Comparison of ENCODE assay signal across 9 cellular contexts in genomic region chr1:6357243-6357929, GRCh38. TPM values are rescaled to one million over a fixed set of nuclear protein-coding genes. Genes with fewer than 3 reads are reported as not detected.
A peak's percentile ranks its signal among the peaks of the same experiment; 100 is the strongest.
DNase-seq lines count a peak whose midpoint lies in the region; TF ChIP-seq lines count a peak whose summit lies in the region.
"Had no signal": no experiment of that assay in that cellular context is flagged by ENCODE, and none has a peak within 500 bp of the region (broad histone marks: within the 10 kb centered on the region; RNA-seq: fewer than 3 reads in every experiment).

No MANE protein-coding gene starts in this region.

- no peak overlapping the region for H3K27ac ChIP-seq in VCaP

- peaks cover 33 to 37% of the 10 kb centered on the region in 2 donors for H3K4me1 Mint-ChIP-seq in immature natural killer cell
- H3K4me1 Mint-ChIP-seq in glutamatergic neuron (ENCODE audit: low read depth, unreplicated experiment) = peaks cover 20% of the 10 kb centered on the region

- peak; percentile 57 for TF ChIP-seq CTCF in GM12873 (IDR thresholded peaks at IDR 0.05; ENCODE audit: insufficient read depth, low read depth, low read length, missing control alignments)
- peak; percentile 27 for TF ChIP-seq CTCF in VCaP (conservative IDR thresholded peaks at IDR 0.05)
- no peak for TF ChIP-seq CTCF in glutamatergic neuron (IDR thresholded peaks at IDR 0.05; ENCODE audit: partially characterized antibody, unreplicated experiment)

- DNase-seq in AG20443 (ENCODE audit: low spot score) = peak; percentile 3
- no peak for DNase-seq in immature natural killer cell
- DNase-seq in NCI-H345 treated with DMSO at 0.1 percent for 48 hours (lab: John Stamatoyannopoulos, UW; ENCODE audit: unreplicated experiment) = no peak
- DNase-seq in HUDEP-2 (lab: John Stamatoyannopoulos, UW; ENCODE audit: unreplicated experiment in 76 of 76) = no peak
- DNase-seq in NCI-H1930 (lab: John Stamatoyannopoulos, UW) = no peak
- DNase-seq in glutamatergic neuron = no peak
- DNase-seq: COR-L47 had no signal

- H3K4me3 Mint-ChIP-seq in immature natural killer cell (peak overlapping the region in 2 of 5 donors; percentile 54 to 55), glutamatergic neuron (ENCODE audit: unreplicated experiment) (no peak overlapping the region)

- peaks cover 0 to 6% (median 3%) of the 10 kb centered on the region in 3 donors for H3K27me3 Mint-ChIP-seq in immature natural killer cell (ENCODE audit: low read depth in 3 of 3)
- peaks cover 3% of the 10 kb centered on the region for H3K27me3 Mint-ChIP-seq in glutamatergic neuron (ENCODE audit: unreplicated experiment)

- H3K36me3 Mint-ChIP-seq in immature natural killer cell (no peaks in the 10 kb centered on the region), glutamatergic neuron (ENCODE audit: unreplicated experiment) (no peaks in the 10 kb centered on the region)

- H3K27ac Mint-ChIP-seq in immature natural killer cell (peak overlapping the region in 4 of 6 donors; percentile 30 to 96 (median 74)), glutamatergic neuron (ENCODE audit: unreplicated experiment) (no peak overlapping the region)

- H3K9me3 Mint-ChIP-seq in immature natural killer cell = no peaks in the 10 kb centered on the region
- H3K9me3 Mint-ChIP-seq in glutamatergic neuron (ENCODE audit: unreplicated experiment) = peaks cover 4% of the 10 kb centered on the region

RNA-seq across cellular contexts. Expression of gene ACOT7, which starts 36.2 kb away (rescaled TPM):
- 10 to 100 TPM; 26.7 to 31.2 (median 28.9) TPM for polyA plus RNA-seq in immature natural killer cell
- 175 TPM for total RNA-seq in glutamatergic neuron (ENCODE audit: unreplicated experiment)
